ENCODE assay signal across 27 cellular contexts in genomic region chrX:103791826-103792458, GRCh38. TPM values are rescaled to one million over a fixed set of nuclear protein-coding genes. Genes with fewer than 3 reads are reported as not detected.
DNase-seq lines count a peak whose midpoint lies in the region; ATAC-seq and TF ChIP-seq lines count a peak whose summit lies in the region.
"Had no signal": no experiment of that assay in that cellular context is flagged by ENCODE, and none has a peak within 500 bp of the region (broad histone marks: within the 10 kb centered on the region; RNA-seq: fewer than 3 reads in every experiment).

No MANE protein-coding gene starts in this region.

- H3K9me3 ChIP-seq in HEK293 (ENCODE audit: control insufficient read depth, insufficient read depth, low read depth, low read length) (no peaks in the 10 kb centered on the region), RWPE2 (ENCODE audit: severe bottlenecking) (no peaks in the 10 kb centered on the region), parathyroid adenoma (ENCODE audit: control insufficient read depth, low read length) (no peaks in the 10 kb centered on the region), testis (no peaks in the 10 kb centered on the region)
- H3K9me3 ChIP-seq: BLaER1 treated with 17β-estradiol and CSF1 and Interleukin-3, amounts not matched to agents 10 nM and 100 nM; Caco-2; ovary; upper lobe of right lung had no signal

- no peak for TF ChIP-seq POLR2A in testis (IDR thresholded peaks at IDR 0.05)

- no peak overlapping the region for H3K9ac ChIP-seq in parathyroid adenoma
- H3K9ac ChIP-seq: BLaER1 treated with 17β-estradiol and CSF1 and Interleukin-3, amounts not matched to agents 10 nM and 100 nM had no signal

- ATAC-seq in RWPE2 (ENCODE audit: low read depth): no peak
- no peak for ATAC-seq in GM21526 (IDR thresholded peaks at IDR 0.05; ENCODE audit: low FRiP score, unreplicated experiment)
- no peak for ATAC-seq in GM21390 (IDR thresholded peaks at IDR 0.05; ENCODE audit: unreplicated experiment)
- ATAC-seq: upper lobe of right lung, WTC11 had no signal

- intact Hi-C loops in testis (cut with DNase I; ENCODE audit: low total_unique reads): no loop called here

- no peaks in the 10 kb centered on the region for H3K79me2 ChIP-seq in parathyroid adenoma
- H3K79me2 ChIP-seq: hepatocyte had no signal

- WGBS in testis, 2 donors: 51 to 86% methylated on average over 2 of the region's 2 CpGs

- DNase-seq in RWPE2 (ENCODE audit: low spot score): no peak
- peak; percentile 22 to 38 for DNase-seq in dermis microvascular lymphatic vessel endothelial cell (ENCODE audit: low read depth in 2 of 2)
- DNase-seq in testis: no peak
- no peak for DNase-seq in C1 segment of cervical spinal cord (lab: John Stamatoyannopoulos, UW)
- DNase-seq: activated CD4-positive, alpha-beta T cell treated with anti-CD3 and anti-CD28 coated beads, Interleukin-2, amount 10 ng/mL, durations not matched to agents 7 days and 5 days; activated effector memory CD4-positive, alpha-beta T cell treated with anti-CD3 and anti-CD28 coated beads, Interleukin-2, amount 50 U/mL, for 16 hours; aorta; Caco-2; central memory CD4-positive, alpha-beta T cell; Kasumi-1; NCI-H510A treated with DMSO at 0.1 percent for 48 hours; ovary; stimulated activated naive CD4-positive, alpha-beta T cell; upper lobe of right lung had no signal

- H3K4me3 ChIP-seq in HEK293 (ENCODE audit: low read depth, low read length) (no peak overlapping the region), RWPE2 (ENCODE audit: severe bottlenecking) (no peak overlapping the region), parathyroid adenoma (ENCODE audit: low read depth, low read length) (peak overlapping the region; percentile 11), testis (no peak overlapping the region)
- H3K4me3 ChIP-seq: BLaER1 treated with 17β-estradiol and CSF1 and Interleukin-3, amounts not matched to agents 10 nM and 100 nM; hepatocyte; lung; ovary; smooth muscle cell; upper lobe of right lung had no signal

- H3K36me3 ChIP-seq in HEK293 (ENCODE audit: control insufficient read depth in 2 of 2, insufficient read depth in 1 of 2, low read length in 2 of 2) (no peaks in the 10 kb centered on the region), RWPE2 (ENCODE audit: low read depth) (no peaks in the 10 kb centered on the region), parathyroid adenoma (ENCODE audit: control insufficient read depth, insufficient read depth, low read length) (no peaks in the 10 kb centered on the region), testis (ENCODE audit: low read depth, missing control alignments) (no peaks in the 10 kb centered on the region)
- H3K36me3 ChIP-seq: BLaER1 treated with 17β-estradiol and CSF1 and Interleukin-3, amounts not matched to agents 10 nM and 100 nM; ovary; upper lobe of right lung had no signal

- POLR2A ChIA-PET in HEK293 (lab: Yijun Ruan, JAX): interaction anchor here (0.7 to 1.2 kb wide), 2 partner anchors 14 to 105 kb away, joined by 4 to 7 read pairs; partner anchors contain the start of gene MORF4L2

- peak overlapping the region; percentile 45 for H3K4me2 ChIP-seq in parathyroid adenoma (ENCODE audit: low read length)
- H3K4me2 ChIP-seq: BLaER1 treated with 17β-estradiol and CSF1 and Interleukin-3, amounts not matched to agents 10 nM and 100 nM; hepatocyte; smooth muscle cell had no signal

- no peak overlapping the region for H3K27ac ChIP-seq in HEK293 (ENCODE audit: extremely low read depth, low read depth, low read length)
- H3K27ac ChIP-seq in RWPE2 (ENCODE audit: poor library complexity, severe bottlenecking): peak overlapping the region; percentile 38
- H3K27ac ChIP-seq in parathyroid adenoma: peak overlapping the region; percentile 61
- no peak overlapping the region for H3K27ac ChIP-seq in testis
- H3K27ac ChIP-seq: BLaER1 treated with 17β-estradiol and CSF1 and Interleukin-3, amounts not matched to agents 10 nM and 100 nM; hepatocyte; ovary; RWPE1; upper lobe of right lung had no signal

- H3K4me1 ChIP-seq in HEK293 (ENCODE audit: control insufficient read depth, insufficient read depth, low read length) (peaks cover 12% of the 10 kb centered on the region), RWPE2 (ENCODE audit: insufficient read depth, poor library complexity, severe bottlenecking) (peaks cover 11% of the 10 kb centered on the region), parathyroid adenoma (peaks cover 11% of the 10 kb centered on the region), testis (peaks cover 3% of the 10 kb centered on the region)
- H3K4me1 ChIP-seq: Caco-2, upper lobe of right lung had no signal

- H2AFZ ChIP-seq in parathyroid adenoma: no peak overlapping the region
- H2AFZ ChIP-seq: hepatocyte had no signal

- CTCF ChIA-PET in HEK293 (lab: Yijun Ruan, JAX): interaction anchor here (0.6 to 1.2 kb wide), 6 partner anchors 11 to 1848 kb away, joined by 3 to 6 read pairs (median 3); no protein-coding TSS in a partner anchor

- H3K27me3 ChIP-seq in RWPE2 (ENCODE audit: insufficient read depth, poor library complexity, severe bottlenecking) (no peaks in the 10 kb centered on the region), parathyroid adenoma (ENCODE audit: control insufficient read depth, insufficient read depth, low read length) (no peaks in the 10 kb centered on the region), testis (no peaks in the 10 kb centered on the region)
- H3K27me3 ChIP-seq: BLaER1 treated with 17β-estradiol and CSF1 and Interleukin-3, amounts not matched to agents 10 nM and 100 nM; hepatocyte; ovary; upper lobe of right lung had no signal

- no peak for TF ChIP-seq CTCF in HEK293 (tag by site-specific recombination; IDR thresholded peaks at IDR 0.05)
- no peak for TF ChIP-seq CTCF in RWPE2 (IDR thresholded peaks at IDR 0.05; ENCODE audit: poor library complexity, severe bottlenecking)
- no peak for TF ChIP-seq CTCF in parathyroid adenoma (IDR thresholded peaks at IDR 0.05)
- no peak for TF ChIP-seq CTCF in testis (IDR thresholded peaks at IDR 0.05)

TF ChIP-seq in HEK293, 187 proteins besides CTCF, POLR2A, EP300 and RAD21:
- TF ChIP-seq HOXD13 (CRISPR knock-in tag; IDR thresholded peaks at IDR 0.05; ENCODE audit: borderline replicate concordance) (no peak), ZXDB (tag by site-specific recombination; IDR thresholded peaks at IDR 0.05) (0 out of 2 replicates have a peak, but pooled peaks have one; percentile 14), TCF7L2 (IDR thresholded peaks at IDR 0.05; ENCODE audit: borderline replicate concordance, low read depth, low read length) (0 out of 2 replicates have a peak, but pooled peaks have one; percentile 42), ZNF335 (tag by site-specific recombination; conservative IDR thresholded peaks at IDR 0.05) (no peak), FEZF1 (tag by site-specific recombination; IDR thresholded peaks at IDR 0.05) (peak; percentile 67)
- TF ChIP-seq, protein P1, sequence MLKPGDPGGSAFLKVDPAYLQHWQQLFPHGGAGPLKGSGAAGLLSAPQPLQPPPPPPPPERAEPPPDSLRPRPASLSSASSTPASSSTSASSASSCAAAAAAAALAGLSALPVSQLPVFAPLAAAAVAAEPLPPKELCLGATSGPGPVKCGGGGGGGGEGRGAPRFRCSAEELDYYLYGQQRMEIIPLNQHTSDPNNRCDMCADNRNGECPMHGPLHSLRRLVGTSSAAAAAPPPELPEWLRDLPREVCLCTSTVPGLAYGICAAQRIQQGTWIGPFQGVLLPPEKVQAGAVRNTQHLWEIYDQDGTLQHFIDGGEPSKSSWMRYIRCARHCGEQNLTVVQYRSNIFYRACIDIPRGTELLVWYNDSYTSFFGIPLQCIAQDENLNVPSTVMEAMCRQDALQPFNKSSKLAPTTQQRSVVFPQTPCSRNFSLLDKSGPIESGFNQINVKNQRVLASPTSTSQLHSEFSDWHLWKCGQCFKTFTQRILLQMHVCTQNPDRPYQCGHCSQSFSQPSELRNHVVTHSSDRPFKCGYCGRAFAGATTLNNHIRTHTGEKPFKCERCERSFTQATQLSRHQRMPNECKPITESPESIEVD (tag by site-specific recombination; IDR thresholded peaks at IDR 0.05): 0 out of 2 replicates have a peak, but pooled peaks have one; percentile 16

RNA-seq across cellular contexts. Expression of gene PLP1, which starts 15.3 kb away (rescaled TPM):
- total RNA-seq in dermis microvascular lymphatic vessel endothelial cell: 0.13 and 1.0 TPM in 2 replicates
- total RNA-seq in testis: 100 to 1,000 TPM; 111 to 119 TPM
- 79.7 TPM for polyA plus RNA-seq in testis (ENCODE audit: insufficient read depth, low read depth, low replicate concordance)
- total RNA-seq: activated CD4-positive, alpha-beta T cell treated with anti-CD3 and anti-CD28 coated beads, Interleukin-2, amount 10 ng/mL, durations not matched to agents 7 days and 5 days; activated CD8-positive, alpha-beta memory T cell treated with anti-CD3 and anti-CD28 coated beads for 36 hours; OCI-LY7; smooth muscle cell; T-helper 1 cell treated with Interleukin-12 subunit alpha and Interleukin-12 subunit beta and Interleukin-4 antibody, amounts not matched to agents 30 ng/mL and 1 ng/mL, for 36 hours; upper lobe of right lung had no signal
- polyA plus RNA-seq: smooth muscle cell had no signal

RNA-seq across cellular contexts. Expression of gene RAB9B, which starts 40.1 kb away (rescaled TPM):
- total RNA-seq in dermis microvascular lymphatic vessel endothelial cell (0.39 and 1.0 TPM in 2 replicates), testis (1 to 10 TPM; 2.6 to 3.0 TPM)
- polyA plus RNA-seq in testis (ENCODE audit: insufficient read depth, low read depth, low replicate concordance): 3.8 TPM
- polyA plus RNA-seq: smooth muscle cell had no signal

Comparison
In these comparisons a context has a peak if more than half of its experiments do, and no peak if none do; other contexts are left out.
1. H3K27ac ChIP-seq: peak in RWPE2 (single experiment) and parathyroid adenoma (single experiment); none in HEK293 (single experiment) and testis (0 of 2).
2. DNase-seq: peak in dermis microvascular lymphatic vessel endothelial cell (2 of 2); none in RWPE2 (single experiment), testis (single experiment) and C1 segment of cervical spinal cord (0 of 14).
3. RNA of gene PLP1, which starts 15.3 kb away (total RNA-seq): 111 to 119 TPM in testis; 0.13 to 1.0 TPM in dermis microvascular lymphatic vessel endothelial cell; every median in the first group is over 10 times any median in the second.